In the genomic region with DNA sequence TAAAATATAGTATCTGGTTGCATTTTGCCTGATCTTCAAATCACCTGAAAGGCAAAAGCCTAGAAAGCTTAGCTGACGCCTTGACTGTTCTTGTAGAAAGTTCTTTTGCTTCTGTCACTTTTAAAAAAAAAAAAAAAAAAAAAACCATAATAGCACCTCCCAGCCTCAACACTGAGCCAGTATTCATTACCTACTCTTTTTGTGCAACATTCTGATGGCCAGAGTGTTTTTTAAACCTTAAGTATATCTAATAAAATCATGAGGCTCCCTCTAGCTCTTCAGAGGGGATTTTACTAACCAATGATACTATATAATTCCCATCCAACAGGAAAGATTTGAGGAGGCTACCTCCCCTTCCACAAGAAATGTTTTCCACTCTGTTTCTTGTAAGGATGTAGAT, we compare ENCODE assay signal across 14 cellular contexts. TPM values are rescaled to one million over a fixed set of nuclear protein-coding genes. Genes with fewer than 3 reads are reported as not detected.
DNase-seq lines count a peak whose midpoint lies in the region; ATAC-seq lines count a peak whose summit lies in the region.
"Had no signal": no experiment of that assay in that cellular context is flagged by ENCODE, and none has a peak within 500 bp of the region (broad histone marks: within the 10 kb centered on the region; RNA-seq: fewer than 3 reads in every experiment).

No MANE protein-coding gene starts in this region.

- H3K27ac ChIP-seq in mesenchymal stem cell (ENCODE audit: low read length, poor library complexity, severe bottlenecking) (no peak overlapping the region), subcutaneous abdominal adipose tissue (ENCODE audit: low read depth, low read length) (peak overlapping the region; percentile 71), mesendoderm (ENCODE audit: low read depth, low read length) (no peak overlapping the region)
- H3K27ac ChIP-seq: spleen had no signal

- no peak overlapping the region for H2BK15ac ChIP-seq in mesenchymal stem cell (ENCODE audit: low read depth, poor library complexity, severe bottlenecking)
- no peak overlapping the region for H2BK15ac ChIP-seq in mesendoderm (replicated peaks; ENCODE audit: low read depth)

- no peak overlapping the region for H3K14ac ChIP-seq in mesenchymal stem cell (ENCODE audit: low read length in 2 of 2)

- no peak overlapping the region for H4K5ac ChIP-seq in mesendoderm (ENCODE audit: low read length)

- no peak overlapping the region for H3K23ac ChIP-seq in mesenchymal stem cell (ENCODE audit: low read length in 2 of 2)
- no peak overlapping the region for H3K23ac ChIP-seq in mesendoderm (ENCODE audit: low read length)

- no peak overlapping the region for H2AFZ ChIP-seq in mesenchymal stem cell (ENCODE audit: low read depth, low read length)

- H2BK120ac ChIP-seq in mesenchymal stem cell (ENCODE audit: low read depth, low read length) (no peak overlapping the region), mesendoderm (ENCODE audit: low read depth, low read length) (no peak overlapping the region)

- no peak overlapping the region for H2BK12ac ChIP-seq in mesenchymal stem cell (ENCODE audit: low read length in 2 of 2)

- H3K9ac ChIP-seq in mesenchymal stem cell (ENCODE audit: low read length) = peak overlapping the region; percentile 95
- H3K9ac ChIP-seq in subcutaneous abdominal adipose tissue (ENCODE audit: low read length in 5 of 5) = peak overlapping the region in 2 of 5 donors; percentile 5 to 46
- H3K9ac ChIP-seq in mesendoderm (ENCODE audit: low read length) = no peak overlapping the region

- H4K8ac ChIP-seq in mesenchymal stem cell (ENCODE audit: low read length) = no peak overlapping the region
- no peak overlapping the region for H4K8ac ChIP-seq in mesendoderm (ENCODE audit: low read depth, low read length)

- 86% methylated on average over 1 of the region's 1 CpG for whole genome bisulfite sequencing in mesenchymal stem cell
- WGBS in mesendoderm (ENCODE audit: extremely low coverage, insufficient coverage, low lambda C conversion rate) = no CpG with 5 or more reads among the region's 1 CpG

- H3K27me3 ChIP-seq in mesenchymal stem cell (ENCODE audit: control insufficient read depth in 1 of 2, insufficient read depth in 1 of 2, low read length in 2 of 2) = no peaks in the 10 kb centered on the region
- no peaks in the 10 kb centered on the region for H3K27me3 ChIP-seq in subcutaneous abdominal adipose tissue (ENCODE audit: control insufficient read depth in 5 of 5, insufficient read depth in 4 of 5, low read length in 5 of 5)
- peaks cover 3% of the 10 kb centered on the region for H3K27me3 ChIP-seq in mesendoderm (ENCODE audit: insufficient read depth, low read length, poor library complexity)

- peak; percentile 63 for DNase-seq in LHCN-M2 (ENCODE audit: low read depth)
- peak; percentile 27 for DNase-seq in astrocyte of the hippocampus (ENCODE audit: low read depth, low spot score)
- peak; percentile 29 for DNase-seq in mesenchymal stem cell
- DNase-seq in NCI-H1436 treated with DMSO at 0.1 percent for 48 hours (lab: John Stamatoyannopoulos, UW) = no peak
- DNase-seq in DMS79 treated with DMSO at 0.1 percent for 48 hours (lab: John Stamatoyannopoulos, UW) = no peak
- DNase-seq in mesendoderm = no peak
- DNase-seq: activated CD4-positive, alpha-beta T cell treated with anti-CD3 and anti-CD28 coated beads for 4 hours; aorta; CD8-positive, alpha-beta memory T cell; kidney; NCI-H1092; spleen had no signal

- peaks cover 5% of the 10 kb centered on the region for H3K79me1 ChIP-seq in mesenchymal stem cell (replicated peaks; ENCODE audit: low read length, poor library complexity, severe bottlenecking)
- H3K79me1 ChIP-seq in mesendoderm (ENCODE audit: low read length) = no peaks in the 10 kb centered on the region

- H3K4me3 ChIP-seq in mesenchymal stem cell (ENCODE audit: insufficient read depth in 1 of 2, low read depth in 1 of 2, low read length in 2 of 2) = peak overlapping the region in 1 of 2 experiments; percentile 86
- H3K4me3 ChIP-seq in subcutaneous abdominal adipose tissue (ENCODE audit: low read depth in 1 of 5, low read length in 5 of 5) = no peak overlapping the region
- H3K4me3 ChIP-seq in mesendoderm (ENCODE audit: low read length) = no peak overlapping the region
- H3K4me3 ChIP-seq: spleen had no signal

- ATAC-seq in GM19395 (IDR thresholded peaks at IDR 0.05; ENCODE audit: unreplicated experiment) = no peak

- no peak overlapping the region for H2BK5ac ChIP-seq in mesenchymal stem cell (ENCODE audit: low read depth, low read length, poor library complexity, severe bottlenecking)
- no peak overlapping the region for H2BK5ac ChIP-seq in mesendoderm (ENCODE audit: low read length)

- no peaks in the 10 kb centered on the region for H3K9me3 ChIP-seq in mesenchymal stem cell (ENCODE audit: control insufficient read depth, low read length)
- H3K9me3 ChIP-seq in subcutaneous abdominal adipose tissue (ENCODE audit: control insufficient read depth in 5 of 5, low read length in 5 of 5) = no peaks in the 10 kb centered on the region
- H3K9me3 ChIP-seq: spleen had no signal

- H3K4me1 ChIP-seq in mesenchymal stem cell (ENCODE audit: control insufficient read depth, insufficient read depth, low read depth, low read length) = peaks cover 2% of the 10 kb centered on the region
- H3K4me1 ChIP-seq in subcutaneous abdominal adipose tissue (ENCODE audit: control insufficient read depth in 5 of 5, insufficient read depth in 5 of 5, low read length in 5 of 5) = peaks cover 1 to 54% (median 43%) of the 10 kb centered on the region in 5 donors
- no peaks in the 10 kb centered on the region for H3K4me1 ChIP-seq in mesendoderm (ENCODE audit: control insufficient read depth, low read depth, low read length)

- H3K36me3 ChIP-seq in mesenchymal stem cell (ENCODE audit: control insufficient read depth in 1 of 2, insufficient read depth in 2 of 2, low read depth in 1 of 2, low read length in 2 of 2) = peaks cover 0 to 2% of the 10 kb centered on the region in 2 experiments
- H3K36me3 ChIP-seq in subcutaneous abdominal adipose tissue (ENCODE audit: control insufficient read depth in 5 of 5, insufficient read depth in 5 of 5, low read length in 5 of 5) = no peaks in the 10 kb centered on the region
- H3K36me3 ChIP-seq in mesendoderm (ENCODE audit: control insufficient read depth, insufficient read depth, low read length) = no peaks in the 10 kb centered on the region
- H3K36me3 ChIP-seq: spleen had no signal

- H4K91ac ChIP-seq in mesenchymal stem cell (ENCODE audit: low read length) = no peak overlapping the region

- H2AK5ac ChIP-seq in mesenchymal stem cell (ENCODE audit: low read length, severe bottlenecking) = no peak overlapping the region
- no peak overlapping the region for H2AK5ac ChIP-seq in mesendoderm (ENCODE audit: low read length)

- no peak overlapping the region for H3K56ac ChIP-seq in mesendoderm (ENCODE audit: low read length)

- H3K18ac ChIP-seq in mesenchymal stem cell (ENCODE audit: low read depth in 1 of 2, low read length in 2 of 2) (no peak overlapping the region), mesendoderm (ENCODE audit: low read length) (no peak overlapping the region)

- H3K4me2 ChIP-seq in mesenchymal stem cell (ENCODE audit: low read length, poor library complexity, severe bottlenecking) (no peak overlapping the region), mesendoderm (ENCODE audit: low read length) (no peak overlapping the region)

- no peaks in the 10 kb centered on the region for H3K79me2 ChIP-seq in mesendoderm (ENCODE audit: control insufficient read depth, insufficient read depth, low read length)

- no peak overlapping the region for H3K4ac ChIP-seq in mesenchymal stem cell (ENCODE audit: low read depth in 1 of 2, low read length in 2 of 2)
- no peak overlapping the region for H3K4ac ChIP-seq in mesendoderm (ENCODE audit: low read depth, low read length)

RNA-seq across cellular contexts. Expression of a gene that starts 3.9 kb away (rescaled TPM):
- total RNA-seq in LHCN-M2 (2014; rRNA removed) = 16.4 and 23.8 TPM in 2 replicates
- 7.3 TPM for polyA plus RNA-seq in LHCN-M2 (2012)
- 7.0 TPM for polyA plus RNA-seq in mesenchymal stem cell (2013, experiment 1 of 2)
- polyA plus RNA-seq in mesenchymal stem cell (2013, experiment 2 of 2) = 6.8 TPM
- polyA plus RNA-seq in mesendoderm (2013, experiment 1 of 2) = 1.1 TPM
- 1.0 TPM for polyA plus RNA-seq in mesendoderm (2013, experiment 2 of 2)
- polyA plus RNA-seq: CD8-positive, alpha-beta memory T cell had no signal

Comparison
In these comparisons a context has a peak if more than half of its experiments do, and no peak if none do; other contexts are left out.
1. DNase-seq: peak in LHCN-M2 (single experiment), astrocyte of the hippocampus (single experiment) and mesenchymal stem cell (single experiment); none in NCI-H1436 treated with DMSO at 0.1 percent for 48 hours (single experiment), DMS79 treated with DMSO at 0.1 percent for 48 hours (single experiment) and mesendoderm (single experiment).